ENCODE assay signal across 1 cellular context in the genomic region with DNA sequence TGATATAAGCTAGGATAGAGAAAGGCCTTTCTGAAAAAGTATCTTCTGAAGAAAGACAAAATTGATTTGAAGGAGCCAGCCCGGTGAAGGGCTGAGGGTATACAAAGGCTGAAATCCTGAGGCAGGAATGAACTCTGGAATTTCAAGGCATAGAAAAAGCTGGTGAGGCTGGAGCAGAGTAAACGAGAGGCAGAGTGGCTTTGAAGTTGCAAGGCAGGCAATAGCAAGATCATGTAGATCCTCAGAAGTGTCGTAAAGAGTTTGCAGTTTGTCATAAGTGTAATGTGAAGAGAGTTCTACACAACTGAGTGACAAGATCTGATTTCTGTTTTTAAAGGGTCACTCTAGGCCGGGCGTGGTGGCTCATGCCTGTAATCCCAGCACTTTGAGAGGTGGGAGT.
TF ChIP-seq lines count a peak whose summit lies in the region.

No MANE protein-coding gene starts in this region.

TF ChIP-seq in GM23338, 12 proteins besides CTCF, POLR2A, EP300 and RAD21 (continued from another document):
- TF ChIP-seq, protein P1, sequence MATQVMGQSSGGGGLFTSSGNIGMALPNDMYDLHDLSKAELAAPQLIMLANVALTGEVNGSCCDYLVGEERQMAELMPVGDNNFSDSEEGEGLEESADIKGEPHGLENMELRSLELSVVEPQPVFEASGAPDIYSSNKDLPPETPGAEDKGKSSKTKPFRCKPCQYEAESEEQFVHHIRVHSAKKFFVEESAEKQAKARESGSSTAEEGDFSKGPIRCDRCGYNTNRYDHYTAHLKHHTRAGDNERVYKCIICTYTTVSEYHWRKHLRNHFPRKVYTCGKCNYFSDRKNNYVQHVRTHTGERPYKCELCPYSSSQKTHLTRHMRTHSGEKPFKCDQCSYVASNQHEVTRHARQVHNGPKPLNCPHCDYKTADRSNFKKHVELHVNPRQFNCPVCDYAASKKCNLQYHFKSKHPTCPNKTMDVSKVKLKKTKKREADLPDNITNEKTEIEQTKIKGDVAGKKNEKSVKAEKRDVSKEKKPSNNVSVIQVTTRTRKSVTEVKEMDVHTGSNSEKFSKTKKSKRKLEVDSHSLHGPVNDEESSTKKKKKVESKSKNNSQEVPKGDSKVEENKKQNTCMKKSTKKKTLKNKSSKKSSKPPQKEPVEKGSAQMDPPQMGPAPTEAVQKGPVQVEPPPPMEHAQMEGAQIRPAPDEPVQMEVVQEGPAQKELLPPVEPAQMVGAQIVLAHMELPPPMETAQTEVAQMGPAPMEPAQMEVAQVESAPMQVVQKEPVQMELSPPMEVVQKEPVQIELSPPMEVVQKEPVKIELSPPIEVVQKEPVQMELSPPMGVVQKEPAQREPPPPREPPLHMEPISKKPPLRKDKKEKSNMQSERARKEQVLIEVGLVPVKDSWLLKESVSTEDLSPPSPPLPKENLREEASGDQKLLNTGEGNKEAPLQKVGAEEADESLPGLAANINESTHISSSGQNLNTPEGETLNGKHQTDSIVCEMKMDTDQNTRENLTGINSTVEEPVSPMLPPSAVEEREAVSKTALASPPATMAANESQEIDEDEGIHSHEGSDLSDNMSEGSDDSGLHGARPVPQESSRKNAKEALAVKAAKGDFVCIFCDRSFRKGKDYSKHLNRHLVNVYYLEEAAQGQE (IDR thresholded peaks at IDR 0.05; ENCODE audit: unreplicated experiment) = no peak
- TF ChIP-seq ZNF114 (CRISPR knock-in tag; IDR thresholded peaks at IDR 0.05) = no peak
- TF ChIP-seq POLR2AphosphoS5 (IDR thresholded peaks at IDR 0.05; ENCODE audit: low read depth) = no peak
- no peak for TF ChIP-seq EZH2phosphoT487 (IDR thresholded peaks at IDR 0.05; ENCODE audit: unreplicated experiment)
- no peak for TF ChIP-seq CREB1 (CRISPR knock-in tag; IDR thresholded peaks at IDR 0.05; ENCODE audit: low read depth)
- TF ChIP-seq STAT1 (IDR thresholded peaks at IDR 0.05; ENCODE audit: unreplicated experiment) = no peak
